In genomic region chr10:100836891-100837290, GRCh38 we compare ENCODE assay signal across 15 cellular contexts.
"Had no signal": no experiment of that assay in that cellular context is flagged by ENCODE, and none has a peak within 500 bp of the region (broad histone marks: within the 10 kb centered on the region; RNA-seq: fewer than 3 reads in every experiment).

No MANE protein-coding gene starts in this region.

- H3K9me3 ChIP-seq: esophagus squamous epithelium, ovary, sigmoid colon, uterus had no signal

- H3K4me3 ChIP-seq: esophagus squamous epithelium, ovary, right atrium auricular region, sigmoid colon, skin epidermis, uterus had no signal

- H3K4me1 ChIP-seq: esophagus squamous epithelium, foreskin keratinocyte, right atrium auricular region, sigmoid colon, uterus had no signal

- H3K27ac ChIP-seq: epithelial cell of prostate, esophagus squamous epithelium, foreskin keratinocyte, ovary, right atrium auricular region, sigmoid colon, skin epidermis, uterus had no signal

- H3K27me3 ChIP-seq: ovary, right atrium auricular region, uterus had no signal

- H3K36me3 ChIP-seq: esophagus squamous epithelium, ovary, right atrium auricular region, sigmoid colon, uterus had no signal

- DNase-seq: effector memory CD8-positive, alpha-beta T cell; esophagus squamous epithelium; foreskin keratinocyte; kidney glomerular epithelial cell; natural killer cell; nucleus accumbens; ovary; sigmoid colon; stimulated activated CD4-positive, alpha-beta T cell treated with anti-CD3 and anti-CD28 coated beads, Interleukin-2, amount 100 ng/mL, for 24 hours; stimulated activated CD4-positive, alpha-beta T cell treated with anti-CD3 and anti-CD28 coated beads, Interleukin-4, amount 100 ng/mL, for 4 hours; stimulated activated naive CD4-positive, alpha-beta T cell; uterus had no signal

- ATAC-seq: effector memory CD8-positive, alpha-beta T cell; foreskin keratinocyte; natural killer cell had no signal
